In the genomic region with DNA sequence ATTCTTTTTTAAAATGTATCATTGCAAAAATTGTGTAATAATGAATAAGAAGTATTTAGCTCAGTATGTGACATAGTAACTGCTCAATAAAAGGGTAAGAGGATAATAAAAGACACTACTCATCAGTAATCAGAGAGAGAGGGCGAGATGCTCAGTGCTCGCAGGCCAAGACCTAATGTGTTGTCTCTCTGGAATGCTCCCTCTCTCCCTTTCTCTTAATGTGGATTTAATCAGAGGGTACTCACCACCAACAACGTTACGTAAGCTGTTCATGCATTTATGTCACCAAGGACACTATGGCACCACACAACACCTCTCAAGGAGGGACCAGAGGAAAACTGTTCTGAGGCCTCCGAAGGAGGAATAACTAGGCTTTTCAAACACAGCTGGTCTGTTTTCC, we compare ENCODE assay signal across 23 cellular contexts.
"Had no signal": no experiment of that assay in that cellular context is flagged by ENCODE, and none has a peak within 500 bp of the region (broad histone marks: within the 10 kb centered on the region; RNA-seq: fewer than 3 reads in every experiment).

No MANE protein-coding gene starts in this region.

- H3K4me3 Mint-ChIP-seq: activated CD4-positive, alpha-beta memory T cell treated with anti-CD3 and anti-CD28 coated beads, Interleukin-2, amount 10 ng/mL, durations not matched to agents 7 days and 5 days; activated CD4-positive, alpha-beta T cell treated with anti-CD3 and anti-CD28 coated beads, Interleukin-2, amount 10 ng/mL, durations not matched to agents 7 days and 5 days; activated naive CD4-positive, alpha-beta T cell treated with anti-CD3 and anti-CD28 coated beads, Interleukin-2, amount 50 U/mL, for 24 hours; activated naive CD8-positive, alpha-beta T cell treated with anti-CD3 and anti-CD28 coated beads, Interleukin-2, amount 50 U/mL, for 24 hours; activated T-cell treated with anti-CD3 and anti-CD28 coated beads, Interleukin-2, amount 50 U/mL, for 4 hours; effector memory CD8-positive, alpha-beta T cell; natural killer cell treated with Interleukin-12 subunit alpha and Interleukin-12 subunit beta and Interleukin-15 and Interleukin-18, amount 100 ng/mL, for 72 hours; WTC11 had no signal

- H3K4me1 Mint-ChIP-seq: activated CD4-positive, alpha-beta memory T cell treated with anti-CD3 and anti-CD28 coated beads, Interleukin-2, amount 10 ng/mL, durations not matched to agents 7 days and 5 days; activated CD4-positive, alpha-beta T cell treated with anti-CD3 and anti-CD28 coated beads, Interleukin-2, amount 10 ng/mL, durations not matched to agents 7 days and 5 days; activated naive CD4-positive, alpha-beta T cell treated with anti-CD3 and anti-CD28 coated beads, Interleukin-2, amount 50 U/mL, for 24 hours had no signal

- H3K27me3 ChIP-seq: body of pancreas, colonic mucosa, spleen, testis, transverse colon had no signal

- H3K9me3 ChIP-seq: body of pancreas, colonic mucosa, left ventricle myocardium inferior, mucosa of descending colon, testis, transverse colon had no signal

- DNase-seq: activated CD4-positive, alpha-beta memory T cell treated with anti-CD3 and anti-CD28 coated beads, Interleukin-2, amount 10 ng/mL, durations not matched to agents 7 days and 5 days; activated CD4-positive, alpha-beta T cell treated with anti-CD3 and anti-CD28 coated beads for 1 hour; activated CD4-positive, alpha-beta T cell treated with anti-CD3 and anti-CD28 coated beads, Interleukin-2, amount 10 ng/mL, durations not matched to agents 7 days and 5 days; activated naive CD8-positive, alpha-beta T cell treated with anti-CD3 and anti-CD28 coated beads, Interleukin-2, amount 50 U/mL, for 24 hours; activated T-cell treated with anti-CD3 and anti-CD28 coated beads, Interleukin-2, amount 50 U/mL, for 4 hours; aorta; body of pancreas; colonic mucosa; effector memory CD8-positive, alpha-beta T cell; erythroblast; foreskin melanocyte; left ventricle myocardium inferior; mucosa of descending colon; right cardiac atrium; spleen; stimulated activated naive CD8-positive, alpha-beta T cell treated with anti-CD3 and anti-CD28 coated beads, Interleukin-15, Interleukin-2, amounts not matched to agents 100 U/mL and 50 U/mL, for 24 hours; T-helper 2 cell; testis; transverse colon had no signal

- H3K4me1 ChIP-seq: colonic mucosa, left ventricle myocardium inferior, transverse colon had no signal

- H3K27ac Mint-ChIP-seq: activated CD4-positive, alpha-beta memory T cell treated with anti-CD3 and anti-CD28 coated beads, Interleukin-2, amount 10 ng/mL, durations not matched to agents 7 days and 5 days; activated CD4-positive, alpha-beta T cell treated with anti-CD3 and anti-CD28 coated beads, Interleukin-2, amount 10 ng/mL, durations not matched to agents 7 days and 5 days; activated naive CD4-positive, alpha-beta T cell treated with anti-CD3 and anti-CD28 coated beads, Interleukin-2, amount 50 U/mL, for 24 hours; activated naive CD8-positive, alpha-beta T cell treated with anti-CD3 and anti-CD28 coated beads, Interleukin-2, amount 50 U/mL, for 24 hours; activated T-helper 2 cell treated with anti-CD3 and anti-CD28 coated beads, Interferon-gamma antibody, Interleukin-2, Interleukin-4, amounts not matched to agents 10 μg/mL and 5 μg/mL and 100 μg/mL, durations not matched to agents 14 hours and 24 hours and 36 hours; effector memory CD8-positive, alpha-beta T cell; natural killer cell treated with Interleukin-12 subunit alpha and Interleukin-12 subunit beta and Interleukin-15 and Interleukin-18, amount 100 ng/mL, for 72 hours; WTC11 had no signal

- H3K27ac ChIP-seq: body of pancreas, colonic mucosa, left ventricle myocardium inferior, spleen, transverse colon had no signal

- H3K36me3 Mint-ChIP-seq: activated naive CD4-positive, alpha-beta T cell treated with anti-CD3 and anti-CD28 coated beads, Interleukin-2, amount 50 U/mL, for 24 hours; natural killer cell treated with Interleukin-12 subunit alpha and Interleukin-12 subunit beta and Interleukin-15 and Interleukin-18, amount 100 ng/mL, for 72 hours had no signal

- H3K36me3 ChIP-seq: colonic mucosa, left ventricle myocardium inferior, transverse colon had no signal

- H3K4me3 ChIP-seq: body of pancreas, colonic mucosa, left ventricle myocardium inferior, mucosa of descending colon, spleen, testis, transverse colon had no signal

- H3K9me3 Mint-ChIP-seq: activated CD4-positive, alpha-beta memory T cell treated with anti-CD3 and anti-CD28 coated beads, Interleukin-2, amount 10 ng/mL, durations not matched to agents 7 days and 5 days; activated CD4-positive, alpha-beta T cell treated with anti-CD3 and anti-CD28 coated beads, Interleukin-2, amount 10 ng/mL, durations not matched to agents 7 days and 5 days; activated naive CD4-positive, alpha-beta T cell treated with anti-CD3 and anti-CD28 coated beads, Interleukin-2, amount 50 U/mL, for 24 hours; activated naive CD8-positive, alpha-beta T cell treated with anti-CD3 and anti-CD28 coated beads, Interleukin-2, amount 50 U/mL, for 24 hours; activated T-cell treated with anti-CD3 and anti-CD28 coated beads, Interleukin-2, amount 50 U/mL, for 4 hours; activated T-helper 2 cell treated with anti-CD3 and anti-CD28 coated beads, Interferon-gamma antibody, Interleukin-2, Interleukin-4, amounts not matched to agents 10 μg/mL and 5 μg/mL and 100 μg/mL, durations not matched to agents 14 hours and 24 hours and 36 hours; effector memory CD8-positive, alpha-beta T cell; natural killer cell treated with Interleukin-12 subunit alpha and Interleukin-12 subunit beta and Interleukin-15 and Interleukin-18, amount 100 ng/mL, for 72 hours; WTC11 had no signal

- H3K27me3 Mint-ChIP-seq: activated CD4-positive, alpha-beta memory T cell treated with anti-CD3 and anti-CD28 coated beads, Interleukin-2, amount 10 ng/mL, durations not matched to agents 7 days and 5 days; activated CD4-positive, alpha-beta T cell treated with anti-CD3 and anti-CD28 coated beads, Interleukin-2, amount 10 ng/mL, durations not matched to agents 7 days and 5 days; activated naive CD4-positive, alpha-beta T cell treated with anti-CD3 and anti-CD28 coated beads, Interleukin-2, amount 50 U/mL, for 24 hours; activated naive CD8-positive, alpha-beta T cell treated with anti-CD3 and anti-CD28 coated beads, Interleukin-2, amount 50 U/mL, for 24 hours; effector memory CD8-positive, alpha-beta T cell; natural killer cell treated with Interleukin-12 subunit alpha and Interleukin-12 subunit beta and Interleukin-15 and Interleukin-18, amount 100 ng/mL, for 72 hours had no signal

- ATAC-seq: activated naive CD8-positive, alpha-beta T cell treated with anti-CD3 and anti-CD28 coated beads, Interleukin-2, amount 50 U/mL, for 24 hours; activated T-cell treated with anti-CD3 and anti-CD28 coated beads, Interleukin-2, amount 50 U/mL, for 4 hours; body of pancreas; effector memory CD8-positive, alpha-beta T cell; mucosa of descending colon; natural killer cell treated with Interleukin-12 subunit alpha and Interleukin-12 subunit beta and Interleukin-15 and Interleukin-18, amount 100 ng/mL, for 72 hours; right cardiac atrium; stimulated activated naive CD8-positive, alpha-beta T cell treated with anti-CD3 and anti-CD28 coated beads, Interleukin-15, Interleukin-2, amounts not matched to agents 100 U/mL and 50 U/mL, for 24 hours; WTC11 had no signal
